Comparison of ENCODE assay signal across 26 cellular contexts in genomic region chr9:100933656-100934055, GRCh38.
A peak's percentile ranks its signal among the peaks of the same experiment; 100 is the strongest.
DNase-seq lines count a peak whose midpoint lies in the region; ATAC-seq and TF ChIP-seq lines count a peak whose summit lies in the region.
"Had no signal": no experiment of that assay in that cellular context is flagged by ENCODE, and none has a peak within 500 bp of the region (broad histone marks: within the 10 kb centered on the region; RNA-seq: fewer than 3 reads in every experiment).

No MANE protein-coding gene starts in this region.

- no peaks in the 10 kb centered on the region for H3K27me3 Mint-ChIP-seq in activated T-helper 2 cell treated with anti-CD3 and anti-CD28 coated beads, Interferon-gamma antibody, Interleukin-2, Interleukin-4, amounts not matched to agents 10 μg/mL and 5 μg/mL and 100 μg/mL, durations not matched to agents 14 hours and 24 hours and 36 hours (ENCODE audit: low read depth)
- H3K27me3 Mint-ChIP-seq: activated T-cell treated with anti-CD3 and anti-CD28 coated beads, Interleukin-2, amount 50 U/mL, for 24 hours; B cell; natural killer cell treated with Interleukin-12 subunit alpha and Interleukin-12 subunit beta and Interleukin-15 and Interleukin-18, amount 100 ng/mL, for 72 hours had no signal

- no peaks in the 10 kb centered on the region for H3K4me1 Mint-ChIP-seq in activated T-helper 2 cell treated with anti-CD3 and anti-CD28 coated beads, Interferon-gamma antibody, Interleukin-2, Interleukin-4, amounts not matched to agents 10 μg/mL and 5 μg/mL and 100 μg/mL, durations not matched to agents 14 hours and 24 hours and 36 hours (ENCODE audit: low read depth)
- H3K4me1 Mint-ChIP-seq: B cell had no signal

- H3K4me3 ChIP-seq in RWPE2 (ENCODE audit: severe bottlenecking): no peak overlapping the region
- H3K4me3 ChIP-seq: esophagus squamous epithelium, left lung, pancreas had no signal

- TF ChIP-seq CTCF in RWPE2 (IDR thresholded peaks at IDR 0.05; ENCODE audit: poor library complexity, severe bottlenecking): no peak

- H3K4me3 Mint-ChIP-seq in activated T-helper 2 cell treated with anti-CD3 and anti-CD28 coated beads, Interferon-gamma antibody, Interleukin-2, Interleukin-4, amounts not matched to agents 10 μg/mL and 5 μg/mL and 100 μg/mL, durations not matched to agents 14 hours and 24 hours and 36 hours (ENCODE audit: low read depth): no peak overlapping the region
- H3K4me3 Mint-ChIP-seq: activated naive CD4-positive, alpha-beta T cell treated with anti-CD3 and anti-CD28 coated beads for 36 hours; activated T-cell treated with anti-CD3 and anti-CD28 coated beads, Interleukin-2, amount 50 U/mL, for 24 hours; B cell; natural killer cell treated with Interleukin-12 subunit alpha and Interleukin-12 subunit beta and Interleukin-15 and Interleukin-18, amount 100 ng/mL, for 72 hours had no signal

- peak; percentile 53; the same call in 2 of the 3 replicates for ATAC-seq in RWPE2 (ENCODE audit: low read depth)
- no peak for ATAC-seq in HG02763 (IDR thresholded peaks at IDR 0.05; ENCODE audit: unreplicated experiment)
- no peak for ATAC-seq in GM19023 (IDR thresholded peaks at IDR 0.05; ENCODE audit: unreplicated experiment)
- ATAC-seq: activated CD4-positive, CD25-positive, alpha-beta regulatory T cell treated with anti-CD3 and anti-CD28 coated beads, Interleukin-2, amount 50 U/mL, for 24 hours; left lung; natural killer cell treated with Interleukin-12 subunit alpha and Interleukin-12 subunit beta and Interleukin-15 and Interleukin-18, amount 100 ng/mL, for 72 hours; pancreas; sciatic nerve had no signal

- peaks cover 18% of the 10 kb centered on the region for H3K9me3 Mint-ChIP-seq in activated T-helper 2 cell treated with anti-CD3 and anti-CD28 coated beads, Interferon-gamma antibody, Interleukin-2, Interleukin-4, amounts not matched to agents 10 μg/mL and 5 μg/mL and 100 μg/mL, durations not matched to agents 14 hours and 24 hours and 36 hours

- no peaks in the 10 kb centered on the region for H3K36me3 ChIP-seq in RWPE2 (ENCODE audit: low read depth)
- H3K36me3 ChIP-seq: esophagus squamous epithelium, left lung, pancreas had no signal

- intact Hi-C loops in activated T-helper 2 cell treated with anti-CD3 and anti-CD28 coated beads, Interferon-gamma antibody, Interleukin-2, Interleukin-4, amounts not matched to agents 10 μg/mL and 5 μg/mL and 100 μg/mL, durations not matched to agents 14 hours and 24 hours and 36 hours (cut with micrococcal nuclease): no loop called here

- no peaks in the 10 kb centered on the region for H3K27me3 ChIP-seq in RWPE2 (ENCODE audit: insufficient read depth, poor library complexity, severe bottlenecking)
- H3K27me3 ChIP-seq: esophagus squamous epithelium, left lung, pancreas had no signal

- DNase-seq in DMS 273 (lab: John Stamatoyannopoulos, UW; ENCODE audit: unreplicated experiment): peak; percentile 7
- DNase-seq in DMS 273 treated with DMSO at 0.1 percent for 48 hours (lab: John Stamatoyannopoulos, UW): no peak
- DNase-seq in RWPE2 (ENCODE audit: low spot score): no peak
- peak; percentile 1 for DNase-seq in epithelial cell of prostate (ENCODE audit: low read depth, low spot score)
- DNase-seq in non-pigmented ciliary epithelial cell (ENCODE audit: low read depth): peak; percentile 19
- DNase-seq in activated T-helper 2 cell treated with anti-CD3 and anti-CD28 coated beads, Interferon-gamma antibody, Interleukin-2, Interleukin-4, amounts not matched to agents 10 μg/mL and 5 μg/mL and 100 μg/mL, durations not matched to agents 14 hours and 24 hours and 36 hours (ENCODE audit: low spot score): no peak
- DNase-seq: activated CD8-positive, alpha-beta memory T cell treated with anti-CD3 and anti-CD28 coated beads for 24 hours; activated naive CD4-positive, alpha-beta T cell treated with anti-CD3 and anti-CD28 coated beads for 36 hours; activated T-cell treated with anti-CD3 and anti-CD28 coated beads, Interleukin-2, amount 50 U/mL, for 24 hours; anterior cingulate cortex; cerebellar nuclear complex; esophagus squamous epithelium; left lung; MV-4-11; NCI-H1694 treated with DMSO at 0.1 percent for 48 hours; pancreas; SHP77; stimulated activated CD4-positive, alpha-beta T cell treated with anti-CD3 and anti-CD28 coated beads, Interleukin-15, amount 100 ng/mL, for 24 hours; stimulated activated CD8-positive, alpha-beta memory T cell treated with anti-CD3 and anti-CD28 coated beads, Interleukin-4, amount 100 ng/mL, for 48 hours had no signal

- H3K36me3 Mint-ChIP-seq in activated T-helper 2 cell treated with anti-CD3 and anti-CD28 coated beads, Interferon-gamma antibody, Interleukin-2, Interleukin-4, amounts not matched to agents 10 μg/mL and 5 μg/mL and 100 μg/mL, durations not matched to agents 14 hours and 24 hours and 36 hours (ENCODE audit: low read depth): no peaks in the 10 kb centered on the region
- H3K36me3 Mint-ChIP-seq: natural killer cell treated with Interleukin-12 subunit alpha and Interleukin-12 subunit beta and Interleukin-15 and Interleukin-18, amount 100 ng/mL, for 72 hours had no signal

- H3K9me3 ChIP-seq in RWPE2 (ENCODE audit: severe bottlenecking): no peaks in the 10 kb centered on the region
- H3K9me3 ChIP-seq: pancreas had no signal

- H3K27ac Mint-ChIP-seq in activated T-helper 2 cell treated with anti-CD3 and anti-CD28 coated beads, Interferon-gamma antibody, Interleukin-2, Interleukin-4, amounts not matched to agents 10 μg/mL and 5 μg/mL and 100 μg/mL, durations not matched to agents 14 hours and 24 hours and 36 hours: no peak overlapping the region
- H3K27ac Mint-ChIP-seq: activated naive CD4-positive, alpha-beta T cell treated with anti-CD3 and anti-CD28 coated beads for 36 hours; activated T-cell treated with anti-CD3 and anti-CD28 coated beads, Interleukin-2, amount 50 U/mL, for 24 hours; B cell; natural killer cell treated with Interleukin-12 subunit alpha and Interleukin-12 subunit beta and Interleukin-15 and Interleukin-18, amount 100 ng/mL, for 72 hours had no signal

- no peak overlapping the region for H3K27ac ChIP-seq in RWPE2 (ENCODE audit: poor library complexity, severe bottlenecking)
- H3K27ac ChIP-seq in epithelial cell of prostate: no peak overlapping the region
- H3K27ac ChIP-seq: 22Rv1, esophagus squamous epithelium, left lung, pancreas had no signal

- no peaks in the 10 kb centered on the region for H3K4me1 ChIP-seq in RWPE2 (ENCODE audit: insufficient read depth, poor library complexity, severe bottlenecking)
- H3K4me1 ChIP-seq: esophagus squamous epithelium, left lung, pancreas had no signal

Comparison
In these comparisons a context has a peak if more than half of its experiments do, and no peak if none do; other contexts are left out.
1. DNase-seq: peak in DMS 273 (single experiment), epithelial cell of prostate (single experiment) and non-pigmented ciliary epithelial cell (single experiment); none in DMS 273 treated with DMSO at 0.1 percent for 48 hours (single experiment), RWPE2 (single experiment) and activated T-helper 2 cell treated with anti-CD3 and anti-CD28 coated beads, Interferon-gamma antibody, Interleukin-2, Interleukin-4, amounts not matched to agents 10 μg/mL and 5 μg/mL and 100 μg/mL, durations not matched to agents 14 hours and 24 hours and 36 hours (single experiment).